Comparison of ENCODE assay signal across 11 cellular contexts in genomic region chr17:70661342-70662222, GRCh38.
A peak's percentile ranks its signal among the peaks of the same experiment; 100 is the strongest.
DNase-seq lines count a peak whose midpoint lies in the region; ATAC-seq and TF ChIP-seq lines count a peak whose summit lies in the region.
"Had no signal": no experiment of that assay in that cellular context is flagged by ENCODE, and none has a peak within 500 bp of the region (broad histone marks: within the 10 kb centered on the region; RNA-seq: fewer than 3 reads in every experiment).

No MANE protein-coding gene starts in this region.

- no peaks in the 10 kb centered on the region for H3K27me3 ChIP-seq in adipocyte (replicated peaks; ENCODE audit: control insufficient read depth, insufficient read depth, low read length)

- ATAC-seq in mucosa of descending colon (peak; percentile 98), HG03025 (IDR thresholded peaks at IDR 0.05; ENCODE audit: low FRiP score, unreplicated experiment) (no peak), HG03159 (IDR thresholded peaks at IDR 0.05; ENCODE audit: unreplicated experiment) (no peak)
- no peak for ATAC-seq in effector memory CD8-positive, alpha-beta T cell (replicated peaks)
- ATAC-seq: esophagus mucosa, GM12878 had no signal

- H3K27ac Mint-ChIP-seq in effector memory CD8-positive, alpha-beta T cell = no peak overlapping the region
- H3K27ac Mint-ChIP-seq: CD4-positive, CD25-positive, alpha-beta regulatory T cell had no signal

- intact Hi-C loops in mucosa of descending colon (cut with DNase I, micrococcal nuclease) = no loop called here

- no peak overlapping the region for H3K4me3 Mint-ChIP-seq in effector memory CD8-positive, alpha-beta T cell
- H3K4me3 Mint-ChIP-seq: CD4-positive, CD25-positive, alpha-beta regulatory T cell had no signal

- H3K9ac ChIP-seq in adipocyte (ENCODE audit: low read length) = no peak overlapping the region

- H3K36me3 ChIP-seq in adipocyte (ENCODE audit: control insufficient read depth, insufficient read depth, low read length, severe bottlenecking) (no peaks in the 10 kb centered on the region), mucosa of descending colon (ENCODE audit: low read depth) (no peaks in the 10 kb centered on the region)

- H3K9me3 ChIP-seq in adipocyte (ENCODE audit: control insufficient read depth, low read length) = no peaks in the 10 kb centered on the region
- no peaks in the 10 kb centered on the region for H3K9me3 ChIP-seq in mucosa of descending colon

- no peak for TF ChIP-seq CTCF in mucosa of descending colon (IDR thresholded peaks at IDR 0.05)

- peaks cover 0 to 3% of the 10 kb centered on the region in 2 donors for H3K9me3 Mint-ChIP-seq in effector memory CD8-positive, alpha-beta T cell

- no peaks in the 10 kb centered on the region for H3K36me3 Mint-ChIP-seq in effector memory CD8-positive, alpha-beta T cell (ENCODE audit: insufficient read depth)
- H3K36me3 Mint-ChIP-seq: CD4-positive, CD25-positive, alpha-beta regulatory T cell had no signal

- DNase-seq in DMS79 (lab: John Stamatoyannopoulos, UW) = peak; percentile 46
- peak; percentile 52 to 65 for DNase-seq in NCI-H187 (lab: John Stamatoyannopoulos, UW)
- DNase-seq in adipocyte (ENCODE audit: low read depth) = no peak
- DNase-seq in mucosa of descending colon = peak in 1 of 3 donors; percentile 54
- no peak for DNase-seq in effector memory CD8-positive, alpha-beta T cell
- no peak for DNase-seq in activated CD8-positive, alpha-beta memory T cell treated with anti-CD3 and anti-CD28 coated beads, Interleukin-2, amount 50 U/mL, for 4 hours
- DNase-seq: CD4-positive, CD25-positive, alpha-beta regulatory T cell had no signal

- H3K4me1 ChIP-seq in adipocyte (ENCODE audit: control insufficient read depth, insufficient read depth, low read length) (peaks cover 15% of the 10 kb centered on the region), mucosa of descending colon (ENCODE audit: low read depth) (peaks cover 9% of the 10 kb centered on the region)

- H3K4me1 Mint-ChIP-seq in effector memory CD8-positive, alpha-beta T cell (ENCODE audit: low read depth in 2 of 2) = no peaks in the 10 kb centered on the region
- H3K4me1 Mint-ChIP-seq: CD4-positive, CD25-positive, alpha-beta regulatory T cell had no signal

- H3K4me3 ChIP-seq in adipocyte (ENCODE audit: low read length) (peak overlapping the region; percentile 35), mucosa of descending colon (no peak overlapping the region)
- H3K4me3 ChIP-seq: GM12878 had no signal

- H3K27me3 Mint-ChIP-seq in effector memory CD8-positive, alpha-beta T cell = no peaks in the 10 kb centered on the region
- H3K27me3 Mint-ChIP-seq: CD4-positive, CD25-positive, alpha-beta regulatory T cell had no signal

Comparison
In these comparisons a context has a peak if more than half of its experiments do, and no peak if none do; other contexts are left out.
1. DNase-seq: peak in DMS79 (single experiment) and NCI-H187 (2 of 2); none in adipocyte (single experiment), effector memory CD8-positive, alpha-beta T cell (0 of 3) and activated CD8-positive, alpha-beta memory T cell treated with anti-CD3 and anti-CD28 coated beads, Interleukin-2, amount 50 U/mL, for 4 hours (single experiment).